8 cellular contexts compared by ENCODE assay signal in the genomic region with DNA sequence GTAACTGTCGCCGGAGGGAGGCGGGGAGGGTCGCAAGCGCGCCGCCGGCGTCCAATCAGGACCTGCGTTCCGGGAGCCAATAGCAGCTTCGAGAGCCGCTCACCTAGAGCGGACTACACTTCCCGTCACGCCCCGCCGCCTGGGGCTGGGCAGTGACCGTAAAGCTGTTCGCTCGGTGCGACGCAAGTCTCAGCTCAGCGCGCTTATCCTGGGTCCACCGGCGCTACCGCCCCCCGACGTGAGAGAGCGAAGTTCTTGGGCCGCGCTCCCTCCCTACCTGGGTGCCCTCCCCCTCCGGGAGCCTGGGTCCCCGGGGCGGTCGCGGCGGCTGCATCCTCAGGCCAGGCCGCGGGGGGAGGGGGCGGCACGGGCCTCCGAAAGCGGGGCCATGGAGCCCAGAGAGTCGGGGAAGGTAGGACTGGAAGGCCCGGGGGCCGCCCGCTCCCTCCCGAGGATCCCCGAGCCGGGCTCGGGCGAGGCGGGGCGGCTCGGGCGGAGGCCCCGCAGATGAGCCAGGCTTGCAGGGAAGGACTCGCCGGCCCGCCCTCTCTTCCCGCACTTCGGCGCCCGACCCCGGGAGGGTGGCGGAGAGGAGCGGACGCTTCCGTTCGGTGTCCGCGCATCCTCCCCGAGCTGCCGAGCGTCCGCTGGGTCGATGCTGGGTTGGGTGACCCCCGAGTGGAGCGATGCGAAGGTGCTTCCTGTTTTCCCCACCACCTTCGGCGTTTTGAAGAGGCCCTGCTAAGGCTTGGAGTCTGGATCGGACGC. TPM values are rescaled to one million over a fixed set of nuclear protein-coding genes. Genes with fewer than 3 reads are reported as not detected.
DNase-seq lines count a peak whose midpoint lies in the region; ATAC-seq and TF ChIP-seq lines count a peak whose summit lies in the region.

Gene ZNF862, plus strand, starts transcription at position 152 of the 768 bp plus-strand sequence. Its CDS starts 237 bp downstream, at position 389.

- intact Hi-C loops in testis (cut with DNase I; ENCODE audit: low total_unique reads), result no loop called here

- TF ChIP-seq POLR2A in testis (IDR thresholded peaks at IDR 0.05), result peak; percentile 71

- WGBS in testis, 2 donors, result 0 to 1% methylated on average over 25 to 77 of the region's 86 CpGs

- no peaks in the 10 kb centered on the region for H3K36me3 ChIP-seq in testis (ENCODE audit: low read depth, missing control alignments)

- ATAC-seq in HG02610 (IDR thresholded peaks at IDR 0.05; ENCODE audit: unreplicated experiment) (peak; percentile 99), omental fat pad (ENCODE audit: low FRiP score) (peak; percentile 100)
- peak; percentile 98 to 100 for ATAC-seq in activated naive CD4-positive, alpha-beta T cell treated with anti-CD3 and anti-CD28 coated beads, Interleukin-2, amount 50 U/mL, for 72 hours

- TF ChIP-seq CTCF in omental fat pad (IDR thresholded peaks at IDR 0.05) (no peak), testis (IDR thresholded peaks at IDR 0.05) (no peak)

- DNase-seq in NCI-H1092 treated with DMSO at 0.1 percent for 48 hours (lab: John Stamatoyannopoulos, UW) (peak; percentile 99), SKM-1 (lab: John Stamatoyannopoulos, UW; ENCODE audit: unreplicated experiment) (peak; percentile 52), glomerular endothelial cell (ENCODE audit: extremely low read depth, low read depth, low spot score) (peak; percentile 73), omental fat pad (ENCODE audit: low spot score) (peak; percentile 91), testis (peak; percentile 99)
- peak; percentile 94 for DNase-seq in activated naive CD4-positive, alpha-beta T cell treated with anti-CD3 and anti-CD28 coated beads, Interleukin-2, amount 50 U/mL, for 72 hours (ENCODE audit: low spot score in 2 of 2)

- peak within 1 kb of the TSS; percentile 77 to 93 for H3K27ac ChIP-seq in testis

- no peaks in the 10 kb centered on the region for H3K27me3 ChIP-seq in testis

- peak within 1 kb of the TSS; percentile 80 to 90 for H3K27ac Mint-ChIP-seq in activated naive CD4-positive, alpha-beta T cell treated with anti-CD3 and anti-CD28 coated beads, Interleukin-2, amount 50 U/mL, for 72 hours

- no peaks in the 10 kb centered on the region for H3K9me3 ChIP-seq in testis

- peaks cover 0 to 10% of the 10 kb centered on the region in 2 donors for H3K36me3 Mint-ChIP-seq in activated naive CD4-positive, alpha-beta T cell treated with anti-CD3 and anti-CD28 coated beads, Interleukin-2, amount 50 U/mL, for 72 hours

- H3K4me3 ChIP-seq in GM08714 (ENCODE audit: low read length) (peak within 1 kb of the TSS; percentile 75), testis (peak within 1 kb of the TSS; percentile 87 to 97)

- no peaks in the 10 kb centered on the region for H3K4me1 ChIP-seq in testis

- no peaks in the 10 kb centered on the region for H3K9me3 Mint-ChIP-seq in activated naive CD4-positive, alpha-beta T cell treated with anti-CD3 and anti-CD28 coated beads, Interleukin-2, amount 50 U/mL, for 72 hours

RNA-seq across cellular contexts. Expression of gene ZNF862, which starts in this region (rescaled TPM):
- 10 to 100 TPM; 18.9 to 23.0 TPM for total RNA-seq in activated naive CD4-positive, alpha-beta T cell treated with anti-CD3 and anti-CD28 coated beads, Interleukin-2, amount 50 U/mL, for 72 hours
- total RNA-seq in glomerular endothelial cell, result 9.5 and 18.1 TPM in 2 replicates
- 10 to 100 TPM in 2 of 4 donors, 1 to 10 TPM in 2; 4.4 to 20.6 (median 10.4) TPM for total RNA-seq in omental fat pad
- total RNA-seq in testis, result 10 to 100 TPM; 21.6 to 24.5 TPM
- polyA plus RNA-seq in testis (ENCODE audit: insufficient read depth, low read depth, low replicate concordance), result 12.8 TPM

Comparison
In these comparisons a context has a peak if more than half of its experiments do, and no peak if none do; other contexts are left out.
1. Peak in every context shown above with its lines: DNase-seq, ATAC-seq, H3K4me3 ChIP-seq and H3K27ac ChIP-seq.